Comparison of ENCODE assay signal across 34 cellular contexts in genomic region chr14:67525389-67525788, GRCh38. TPM values are rescaled to one million over a fixed set of nuclear protein-coding genes. Genes with fewer than 3 reads are reported as not detected.
DNase-seq lines count a peak whose midpoint lies in the region; ATAC-seq, FAIRE-seq and TF ChIP-seq lines count a peak whose summit lies in the region.
"Had no signal": no experiment of that assay in that cellular context is flagged by ENCODE, and none has a peak within 500 bp of the region (broad histone marks: within the 10 kb centered on the region; RNA-seq: fewer than 3 reads in every experiment).

No MANE protein-coding gene starts in this region.

- H3K9me1 ChIP-seq in IMR-90 (ENCODE audit: insufficient read depth, low read length), result no peaks in the 10 kb centered on the region
- H3K9me1 ChIP-seq in K562 (ENCODE audit: control insufficient read depth, insufficient read depth, low read length), result no peaks in the 10 kb centered on the region

- H3K4me1 ChIP-seq in HepG2 (ENCODE audit: insufficient read depth, low read length) (peaks cover 38% of the 10 kb centered on the region), right lobe of liver (no peaks in the 10 kb centered on the region), A549 (no peaks in the 10 kb centered on the region), IMR-90 (ENCODE audit: control insufficient read depth, insufficient read depth, low read length) (no peaks in the 10 kb centered on the region), K562 (replicated peaks in 1 of 2; ENCODE audit: control insufficient read depth in 2 of 2, insufficient read depth in 2 of 2, low read length in 2 of 2) (no peaks in the 10 kb centered on the region; a peak in 1 of 5 replicates)
- H3K4me1 ChIP-seq: BE2C, Caco-2 had no signal

- TF ChIP-seq RAD21 in HepG2 (CRISPR knock-in tag; IDR thresholded peaks at IDR 0.05), result no peak
- no peak for TF ChIP-seq RAD21 in A549 (conservative IDR thresholded peaks at IDR 0.05 in 1 of 2, IDR thresholded peaks at IDR 0.05 in 1 of 2)
- no peak for TF ChIP-seq RAD21 in IMR-90 (IDR thresholded peaks at IDR 0.05; ENCODE audit: low read length)
- TF ChIP-seq RAD21 in K562 (CRISPR knock-in tag; conservative IDR thresholded peaks at IDR 0.05 in 1 of 2, IDR thresholded peaks at IDR 0.05 in 1 of 2), result no peak

- no peak for DNase-seq in HepG2 (ENCODE audit: low spot score)
- no peak for DNase-seq in right lobe of liver
- DNase-seq in A549 (ENCODE audit: low read depth in 1 of 2, low spot score in 1 of 2), result no peak
- DNase-seq in IMR-90, result no peak
- DNase-seq in K562 (ENCODE audit: extremely low read depth in 1 of 4, low spot score in 3 of 4), result no peak
- no peak for DNase-seq in OCI-M1 (lab: John Stamatoyannopoulos, UW)
- DNase-seq in medulla oblongata (ENCODE audit: extremely low spot score), result no peak
- DNase-seq in cardiac septum (ENCODE audit: low spot score), result no peak
- DNase-seq: 8988T; ACHN; AML-193; BE2C; Caco-2; Calu3; CD4-positive, alpha-beta memory T cell; CD4-positive, alpha-beta T cell; CD4-positive, CD25-positive, alpha-beta regulatory T cell; CD8-positive, alpha-beta memory T cell; CD8-positive, alpha-beta T cell; COR-L47; DMS 273 treated with DMSO at 0.1 percent for 48 hours; DMS153; DMS53; DMS79; DMS79 treated with DMSO at 0.1 percent for 48 hours; DND-41; EL had no signal

- H3K4ac ChIP-seq in IMR-90 (ENCODE audit: low read depth, low read length), result no peak overlapping the region

- H2BK5ac ChIP-seq in IMR-90 (ENCODE audit: low read depth, low read length, poor library complexity, severe bottlenecking), result no peak overlapping the region

- dilution Hi-C loops in IMR-90 (cut with HindIII; ENCODE audit: low sequenced_read_pairs, unreplicated experiment), result no loop called here

- TF ChIP-seq CTCF in HepG2 (CRISPR knock-in tag; IDR thresholded peaks at IDR 0.05) (no peak), right lobe of liver (IDR thresholded peaks at IDR 0.05) (no peak), A549 (IDR thresholded peaks at IDR 0.05) (no peak), IMR-90 (conservative IDR thresholded peaks at IDR 0.05; ENCODE audit: low read depth, low read length) (no peak), K562 (IDR thresholded peaks at IDR 0.05 in 2 of 3, conservative IDR thresholded peaks at IDR 0.05 in 1 of 3; ENCODE audit: insufficient read depth in 2 of 3, low read depth in 1 of 3, low read length in 3 of 3) (no peak)

- H4K20me1 ChIP-seq in HepG2 (ENCODE audit: insufficient read depth, low read length) (no peaks in the 10 kb centered on the region), IMR-90 (ENCODE audit: insufficient read depth, low read length) (no peaks in the 10 kb centered on the region), K562 (replicated peaks; ENCODE audit: control insufficient read depth, insufficient read depth, low read length) (no peaks in the 10 kb centered on the region)
- H4K20me1 ChIP-seq: BLaER1; BLaER1 treated with 17β-estradiol and CSF1 and Interleukin-3, amounts not matched to agents 10 nM and 100 nM had no signal

- no peak for TF ChIP-seq EP300 in HepG2 (IDR thresholded peaks at IDR 0.05; ENCODE audit: low read depth in 2 of 2, low read length in 2 of 2)
- TF ChIP-seq EP300 in HepG2 (CRISPR knock-in tag; IDR thresholded peaks at IDR 0.05; ENCODE audit: borderline replicate concordance), result no peak
- no peak for TF ChIP-seq EP300 in A549 (IDR thresholded peaks at IDR 0.05)
- TF ChIP-seq EP300 in K562 (IDR thresholded peaks at IDR 0.05; ENCODE audit: low read length), result no peak

- H3K27me3 ChIP-seq in HepG2 (ENCODE audit: control insufficient read depth in 1 of 2, insufficient read depth in 2 of 2, low read length in 2 of 2) (peaks cover 0 to 7% of the 10 kb centered on the region in 2 experiments; a peak in 2 of 5 replicates), right lobe of liver (no peaks in the 10 kb centered on the region), IMR-90 (ENCODE audit: control insufficient read depth, insufficient read depth, low read length) (peaks cover 53% of the 10 kb centered on the region), K562 (ENCODE audit: control insufficient read depth in 2 of 2, insufficient read depth in 2 of 2, low read length in 2 of 2) (peaks cover 6 to 23% of the 10 kb centered on the region in 2 experiments; a peak in 3 of 5 replicates)
- H3K27me3 ChIP-seq: BLaER1 had no signal

- no peak overlapping the region for H2AFZ ChIP-seq in HepG2 (ENCODE audit: low read length)
- H2AFZ ChIP-seq in IMR-90 (replicated peaks; ENCODE audit: low read length, poor library complexity), result no peak overlapping the region
- H2AFZ ChIP-seq in K562 (ENCODE audit: low read depth, low read length), result no peak overlapping the region

- POLR2A ChIA-PET in HepG2 (lab: Yijun Ruan, JAX), result no interaction called here
- POLR2A ChIA-PET in A549 (lab: Yijun Ruan, JAX), result no interaction called here
- POLR2A ChIA-PET in IMR-90 (lab: Charles Lee; ENCODE audit: unreplicated experiment), result interaction anchor here (0.6 kb wide), 1 partner anchor 93 kb away, joined by 3 read pairs; no protein-coding TSS in a partner anchor
- POLR2A ChIA-PET in K562 (lab: Yijun Ruan, JAX), result interaction anchor here (0.6 to 1.0 kb wide), 2 partner anchors 47 to 149 kb away, joined by 3 to 6 read pairs; no protein-coding TSS in a partner anchor

- no peak overlapping the region for H2AK9ac ChIP-seq in IMR-90 (replicated peaks; ENCODE audit: low read depth, low read length, poor library complexity)

- H3K79me2 ChIP-seq in HepG2 (ENCODE audit: insufficient read depth, low read length) (no peaks in the 10 kb centered on the region), K562 (ENCODE audit: control insufficient read depth, insufficient read depth, low read length) (no peaks in the 10 kb centered on the region)

- no peak overlapping the region for H2AK5ac ChIP-seq in IMR-90 (ENCODE audit: low read depth, low read length)

- H3K4me2 ChIP-seq in HepG2 (ENCODE audit: low read depth, low read length) (no peak overlapping the region), A549 (no peak overlapping the region), IMR-90 (ENCODE audit: low read depth, low read length) (no peak overlapping the region), K562 (ENCODE audit: insufficient read depth, low read length) (no peak overlapping the region)

- no peak overlapping the region for H3K23ac ChIP-seq in IMR-90 (ENCODE audit: low read depth, low read length)

- no peak for TF ChIP-seq POLR2A in HepG2 (IDR thresholded peaks at IDR 0.05; ENCODE audit: insufficient read depth in 1 of 2, low read depth in 2 of 2, low read length in 2 of 2)
- no peak for TF ChIP-seq POLR2A in right lobe of liver (IDR thresholded peaks at IDR 0.05)
- TF ChIP-seq POLR2A in A549 (IDR thresholded peaks at IDR 0.05; ENCODE audit: low read length), result no peak
- no peak for TF ChIP-seq POLR2A in IMR-90 (IDR thresholded peaks at IDR 0.05; ENCODE audit: low read depth, low read length)
- no peak for TF ChIP-seq POLR2A in K562 (conservative IDR thresholded peaks at IDR 0.05)

- BruUV-seq in HepG2 (replicated peaks; lab: Mats Ljungman, UMichigan) (no TSS peak), IMR-90 (replicated peaks; lab: Mats Ljungman, UMichigan) (no TSS peak), K562 (replicated peaks; lab: Mats Ljungman, UMichigan) (no TSS peak)

- no peaks in the 10 kb centered on the region for H3K9me3 ChIP-seq in HepG2 (ENCODE audit: low read length)
- H3K9me3 ChIP-seq in right lobe of liver, result no peaks in the 10 kb centered on the region
- no peaks in the 10 kb centered on the region for H3K9me3 ChIP-seq in A549
- H3K9me3 ChIP-seq in IMR-90 (ENCODE audit: control insufficient read depth, insufficient read depth, low read length), result no peaks in the 10 kb centered on the region
- no peaks in the 10 kb centered on the region for H3K9me3 ChIP-seq in K562 (replicated peaks; ENCODE audit: control insufficient read depth, insufficient read depth, low read depth, low read length)
- H3K9me3 ChIP-seq: BE2C; BLaER1; BLaER1 treated with 17β-estradiol and CSF1 and Interleukin-3, amounts not matched to agents 10 nM and 100 nM; Caco-2 had no signal

- H2BK20ac ChIP-seq in IMR-90 (ENCODE audit: low read depth, low read length), result no peak overlapping the region

- H3K9ac ChIP-seq in HepG2 (ENCODE audit: insufficient read depth, low read depth, low read length) (no peak overlapping the region), IMR-90 (ENCODE audit: low read depth, low read length) (no peak overlapping the region), K562 (ENCODE audit: insufficient read depth in 1 of 2, low read depth in 2 of 2, low read length in 2 of 2) (no peak overlapping the region)
- H3K9ac ChIP-seq: BLaER1; BLaER1 treated with 17β-estradiol and CSF1 and Interleukin-3, amounts not matched to agents 10 nM and 100 nM had no signal

- no peak overlapping the region for H3K27ac ChIP-seq in HepG2 (ENCODE audit: extremely low read length, insufficient read depth, low read length)
- H3K27ac ChIP-seq in right lobe of liver, result no peak overlapping the region
- H3K27ac ChIP-seq in A549, result no peak overlapping the region
- no peak overlapping the region for H3K27ac ChIP-seq in IMR-90 (ENCODE audit: insufficient read depth, low read length)
- H3K27ac ChIP-seq in K562 (ENCODE audit: extremely low read depth, low read depth, low read length), result no peak overlapping the region
- H3K27ac ChIP-seq: 22Rv1; BLaER1; BLaER1 treated with 17β-estradiol and CSF1 and Interleukin-3, amounts not matched to agents 10 nM and 100 nM; C4-2B had no signal

- CTCF ChIA-PET in HepG2 (lab: Yijun Ruan, JAX; ENCODE audit: low intra/inter-chr PET ratio, low total read pairs), result interaction anchor here (2.8 kb wide), 1 partner anchor 46 kb away, joined by 25 read pairs; no protein-coding TSS in a partner anchor
- CTCF ChIA-PET in A549 (lab: Yijun Ruan, JAX), result interaction anchor here (0.9 to 5.5 kb wide), 15 partner anchors 9 to 182 kb away, joined by 3 to 100 read pairs (median 11); no protein-coding TSS in a partner anchor
- CTCF ChIA-PET in IMR-90 (lab: Yijun Ruan, JAX), result interaction anchor here (1.1 to 2.2 kb wide), 2 partner anchors 16 to 46 kb away, joined by 4 to 28 read pairs; no protein-coding TSS in a partner anchor
- CTCF ChIA-PET in K562 (lab: Yijun Ruan, JAX; ENCODE audit: low intra/inter-chr PET ratio), result no interaction called here

- H3K18ac ChIP-seq in IMR-90 (ENCODE audit: low read depth, low read length), result no peak overlapping the region

- no peak overlapping the region for H3K4me3 ChIP-seq in HepG2 (replicated peaks in 1 of 3; ENCODE audit: insufficient read depth in 1 of 3, low read depth in 2 of 3, low read length in 3 of 3)
- no peak overlapping the region for H3K4me3 ChIP-seq in right lobe of liver
- no peak overlapping the region for H3K4me3 ChIP-seq in A549
- no peak overlapping the region for H3K4me3 ChIP-seq in IMR-90 (ENCODE audit: insufficient read depth, low read depth, low read length)
- no peak overlapping the region for H3K4me3 ChIP-seq in K562
- H3K4me3 ChIP-seq: BLaER1; BLaER1 treated with 17β-estradiol and CSF1 and Interleukin-3, amounts not matched to agents 10 nM and 100 nM had no signal

- H3K79me1 ChIP-seq in IMR-90 (ENCODE audit: low read depth in 1 of 2, low read length in 2 of 2), result no peaks in the 10 kb centered on the region

- intact Hi-C loops in HepG2 (cut with micrococcal nuclease; ENCODE audit: unreplicated experiment) (loop anchor here (5.0 to 10.0 kb wide), 3 partner anchors 98 to 179 kb away; partner anchors contain the start of gene RDH12), right lobe of liver (cut with DNase I) (no loop called here), IMR-90 (cut with micrococcal nuclease) (loop anchor here (5.0 kb wide), 1 partner anchor 142 kb away; no protein-coding TSS in a partner anchor), K562 (cut with micrococcal nuclease) (no loop called here), cardiac septum (cut with DNase I) (loop anchor here (5.0 kb wide), 1 partner anchor 47 kb away; no protein-coding TSS in a partner anchor)

- H2BK120ac ChIP-seq in IMR-90 (ENCODE audit: low read depth, low read length), result no peak overlapping the region

- no peak overlapping the region for H2BK15ac ChIP-seq in IMR-90 (ENCODE audit: low read depth, low read length)

- H3K56ac ChIP-seq in IMR-90 (ENCODE audit: extremely low read depth, insufficient read depth, low read length), result no peak overlapping the region

- 62% methylated on average over 4 of the region's 4 CpGs for WGBS in HepG2 (ENCODE audit: low lambda C conversion rate)
- WGBS in right lobe of liver (ENCODE audit: insufficient coverage, low coverage, low lambda C conversion rate, missing lambda C conversion rate), result 57% methylated on average over 4 of the region's 4 CpGs
- WGBS in A549 (ENCODE audit: missing lambda C conversion rate), result 49% methylated on average over 4 of the region's 4 CpGs
- WGBS in IMR-90 (ENCODE audit: extremely low coverage in 2 of 2, insufficient read length in 1 of 2), 2 experiments, result no CpG with 5 or more reads among the region's 4 CpGs
- 0% methylated on average over 4 of the region's 4 CpGs for WGBS in K562 (ENCODE audit: insufficient coverage, low coverage, missing lambda C conversion rate)

- H4K91ac ChIP-seq in IMR-90 (ENCODE audit: insufficient read depth, low read depth, low read length), result no peak overlapping the region

- H4K8ac ChIP-seq in IMR-90 (ENCODE audit: low read depth in 2 of 2, low read length in 2 of 2), result no peak overlapping the region

- in situ Hi-C loops in HepG2 (cut with HindIII; ENCODE audit: extremely low pct_ligation_motif_present, low pct_unique_long_range_greater_than_20kb) (loop anchor here (5.0 kb wide), 1 partner anchor 42 kb away; no protein-coding TSS in a partner anchor), IMR-90 (cut with MboI; ENCODE audit: low sequenced_read_pairs) (no loop called here), K562 (cut with MboI) (loop anchor here (5.0 kb wide), 1 partner anchor 42 kb away; no protein-coding TSS in a partner anchor)

- ATAC-seq in HepG2, result no peak
- ATAC-seq in right lobe of liver, result no peak
- ATAC-seq in A549, result no peak
- no peak for ATAC-seq in IMR-90 (ENCODE audit: low read depth)
- no peak for ATAC-seq in K562
- ATAC-seq: CD8-positive, alpha-beta T cell had no signal

- no peaks in the 10 kb centered on the region for H3K36me3 ChIP-seq in HepG2 (replicated peaks in 1 of 2; ENCODE audit: control insufficient read depth in 1 of 2, insufficient read depth in 2 of 2, low read length in 2 of 2)
- H3K36me3 ChIP-seq in right lobe of liver, result no peaks in the 10 kb centered on the region
- no peaks in the 10 kb centered on the region for H3K36me3 ChIP-seq in IMR-90 (ENCODE audit: control insufficient read depth, insufficient read depth, low read length)
- no peaks in the 10 kb centered on the region for H3K36me3 ChIP-seq in K562 (ENCODE audit: control insufficient read depth, insufficient read depth, low read length)
- H3K36me3 ChIP-seq: BE2C; BLaER1; BLaER1 treated with 17β-estradiol and CSF1 and Interleukin-3, amounts not matched to agents 10 nM and 100 nM had no signal

- H4K5ac ChIP-seq in IMR-90 (ENCODE audit: low read depth, low read length), result no peak overlapping the region

- H3K14ac ChIP-seq in IMR-90 (replicated peaks; ENCODE audit: low read depth, low read length), result no peak overlapping the region

- no peak for FAIRE-seq in HepG2 (lab: Jason Lieb, UNC)
- no peak for FAIRE-seq in A549 (lab: Jason Lieb, UNC)
- no peak for FAIRE-seq in K562 (lab: Jason Lieb, UNC)
- FAIRE-seq: D721Med had no signal

RNA-seq across cellular contexts. Expression of gene PLEKHH1, which starts 7.7 kb away (rescaled TPM):
- total RNA-seq in HepG2 (2016; rRNA removed; fragmentation: Illumina TruSeq; extraction: Trizol) (4.8 and 8.6 TPM in 2 replicates), right lobe of liver (1 to 10 TPM; 1.9 to 4.1 (median 3.0) TPM), IMR-90 (2012; rRNA removed) (under 0.01 TPM in 2 replicates), K562 (2014; rRNA removed) (2.1 and 2.5 TPM in 2 replicates), K562 (2014; rRNA removed; fragmentation: Illumina TruSeq; extraction: Trizol) (2.9 and 4.0 TPM in 2 replicates), K562 (2015; rRNA removed; fragmentation: Illumina TruSeq; extraction: Trizol) (1.7 and 2.2 TPM in 2 replicates), K562 (2021) (4.3 and 5.7 TPM in 2 replicates), cardiac septum (2.6 TPM)
- 3.3 and 4.8 TPM in 2 replicates for total RNA-seq in HepG2 (2016; cell fraction: cytosol; rRNA removed; fragmentation: Illumina TruSeq; extraction: Trizol; ENCODE audit: low read depth)
- total RNA-seq in HepG2 (2016; cell fraction: insoluble cytoplasmic fraction; rRNA removed; fragmentation: Illumina TruSeq; extraction: Trizol), result 4.6 and 7.6 TPM in 2 replicates
- 3.6 and 3.9 TPM in 2 replicates for total RNA-seq in HepG2 (2016; cell fraction: membrane; rRNA removed; fragmentation: Illumina TruSeq; extraction: Trizol)
- total RNA-seq in HepG2 (2016; cell fraction: nucleus; rRNA removed; fragmentation: Illumina TruSeq; extraction: Trizol), result 12.0 and 12.8 TPM in 2 replicates
- polyA plus RNA-seq in HepG2 (2011; rRNA removed) (15.4 and 15.8 TPM in 2 replicates), A549 (2011; rRNA removed) (5.1 and 6.7 TPM in 2 replicates), A549 (2017; fragmentation: RNase III; extraction: RNeasy Plus Mini Kit Qiagen cat#74134 plus additional on column Dnase treatment) (3.2 to 3.9 TPM (median 3.5 TPM) in 3 replicates), IMR-90 (2012; rRNA removed) (0.34 and 0.37 TPM in 2 replicates), K562 (2011; rRNA removed) (3.7 and 6.6 TPM in 2 replicates), K562 (2014; fragmentation: Illumina TruSeq; extraction: Trizol) (3.6 and 5.1 TPM in 2 replicates), K562 (2014; fragmentation: Nextera tagmentation; extraction: Ambion mirVana) (1 to 10 TPM in 1 of 2 experiments, under 1 TPM in 1; 0.76 to 1.3 TPM), K562 (2014; rRNA removed) (5.9 and 6.2 TPM in 2 replicates)
- polyA plus RNA-seq in HepG2 (2011; cell fraction: cytosol; rRNA removed), result 5.2 and 5.8 TPM in 2 replicates
- polyA plus RNA-seq in HepG2 (2011; cell fraction: nucleus; rRNA removed), result 49.9 and 50.8 TPM in 2 replicates
- polyA plus RNA-seq in HepG2 (2012), result 7.8 and 9.0 TPM in 2 replicates
- 0.53 and 0.76 TPM in 2 replicates for polyA plus RNA-seq in HepG2 (2016; cell fraction: cytosol; fragmentation: Illumina TruSeq; extraction: Trizol; ENCODE audit: low read depth)
- 4.0 and 7.4 TPM in 2 replicates for polyA plus RNA-seq in HepG2 (2016; cell fraction: insoluble cytoplasmic fraction; fragmentation: Illumina TruSeq; extraction: Trizol; ENCODE audit: low read depth)
- polyA plus RNA-seq in HepG2 (2016; cell fraction: membrane; fragmentation: Illumina TruSeq; extraction: Trizol; ENCODE audit: low read depth), result 1.5 TPM in 2 replicates
- 35.8 and 36.7 TPM in 2 replicates for polyA plus RNA-seq in HepG2 (2016; cell fraction: nucleus; fragmentation: Illumina TruSeq; extraction: Trizol; ENCODE audit: insufficient read depth, low read depth)
- polyA minus RNA-seq in HepG2 (2011; rRNA and poly(A)+ RNA removed; ENCODE audit: low replicate concordance), result 14.0 and 15.2 TPM in 2 replicates
- 4.4 and 6.2 TPM in 2 replicates for polyA minus RNA-seq in HepG2 (2011; cell fraction: cytosol; rRNA and poly(A)+ RNA removed)
- 22.7 and 29.6 TPM in 2 replicates for polyA minus RNA-seq in HepG2 (2011; cell fraction: nucleus; rRNA and poly(A)+ RNA removed)
- 3.4 and 4.3 TPM in 2 replicates for polyA plus RNA-seq in A549 (2012; cell fraction: cytosol; rRNA removed)
- 25.3 and 25.5 TPM in 2 replicates for polyA plus RNA-seq in A549 (2012; cell fraction: nucleus; rRNA removed)
- polyA minus RNA-seq in A549 (2011; rRNA and poly(A)+ RNA removed), result 4.8 and 6.6 TPM in 2 replicates
- 0.06 and 0.07 TPM in 2 replicates for polyA plus RNA-seq in IMR-90 (2012; cell fraction: cytosol; rRNA removed)
- 1.2 and 1.6 TPM in 2 replicates for polyA plus RNA-seq in IMR-90 (2012; cell fraction: nucleus; rRNA removed; ENCODE audit: low replicate concordance)
- 52.8 and 57.1 TPM in 2 replicates for total RNA-seq in K562 (2011; cell fraction: chromatin; rRNA removed; ENCODE audit: low replicate concordance)
- 21.8 and 23.4 TPM in 2 replicates for total RNA-seq in K562 (2011; cell fraction: nucleolus; rRNA removed)
- total RNA-seq in K562 (2011; cell fraction: nucleoplasm; rRNA removed), result 31.3 and 43.5 TPM in 2 replicates
- polyA plus RNA-seq in K562 (2011; cell fraction: cytosol; rRNA removed), result 2.3 and 4.4 TPM in 2 replicates
- 20.3 and 22.6 TPM in 2 replicates for polyA plus RNA-seq in K562 (2011; cell fraction: nucleus; rRNA removed)
- polyA plus RNA-seq in K562 (2012), result 2.3 and 6.1 TPM in 2 replicates
- 3.1 and 5.2 TPM in 2 replicates for polyA minus RNA-seq in K562 (2011; rRNA and poly(A)+ RNA removed)
- 0.86 and 5.0 TPM in 2 replicates for polyA minus RNA-seq in K562 (2011; cell fraction: cytosol; rRNA and poly(A)+ RNA removed)
- polyA minus RNA-seq in K562 (2011; cell fraction: nucleus; rRNA and poly(A)+ RNA removed), result 5.9 and 8.3 TPM in 2 replicates
- polyA plus RNA-seq: CD14-positive monocyte; CD8-positive, alpha-beta memory T cell had no signal

RNA-seq across cellular contexts. Expression of gene TMEM229B, which starts 36.9 kb away (rescaled TPM):
- total RNA-seq in HepG2 (2016; rRNA removed; fragmentation: Illumina TruSeq; extraction: Trizol) (0.93 and 1.1 TPM in 2 replicates), right lobe of liver (1 to 10 TPM in 3 of 6 experiments, under 1 TPM in 3; 0.06 to 1.8 (median 1.2) TPM), IMR-90 (2012; rRNA removed) (under 0.01 TPM in 1 of 2 replicates, not detected in the other), K562 (2014; rRNA removed) (not detected in 2 replicates), K562 (2014; rRNA removed; fragmentation: Illumina TruSeq; extraction: Trizol) (not detected in 2 replicates), K562 (2015; rRNA removed; fragmentation: Illumina TruSeq; extraction: Trizol) (not detected in 2 replicates), K562 (2021) (0.11 TPM in 1 of 2 replicates, not detected in the other), cardiac septum (1.6 TPM)
- total RNA-seq in HepG2 (2016; cell fraction: cytosol; rRNA removed; fragmentation: Illumina TruSeq; extraction: Trizol; ENCODE audit: low read depth), result 0.10 and 0.26 TPM in 2 replicates
- total RNA-seq in HepG2 (2016; cell fraction: insoluble cytoplasmic fraction; rRNA removed; fragmentation: Illumina TruSeq; extraction: Trizol), result 0.62 and 1.1 TPM in 2 replicates
- total RNA-seq in HepG2 (2016; cell fraction: membrane; rRNA removed; fragmentation: Illumina TruSeq; extraction: Trizol), result 0.46 and 0.55 TPM in 2 replicates
- total RNA-seq in HepG2 (2016; cell fraction: nucleus; rRNA removed; fragmentation: Illumina TruSeq; extraction: Trizol), result 0.47 and 0.75 TPM in 2 replicates
- polyA plus RNA-seq in HepG2 (2011; rRNA removed) (0.69 and 1.6 TPM in 2 replicates), A549 (2011; rRNA removed) (0.19 and 0.28 TPM in 2 replicates), A549 (2017; fragmentation: RNase III; extraction: RNeasy Plus Mini Kit Qiagen cat#74134 plus additional on column Dnase treatment) (0.22 to 0.40 TPM (median 0.31 TPM) in 3 replicates), IMR-90 (2012; rRNA removed) (0.06 TPM in 1 of 2 replicates, not detected in the other), K562 (2011; rRNA removed) (not detected in 2 replicates), K562 (2014; fragmentation: Illumina TruSeq; extraction: Trizol) (not detected in 2 replicates), K562 (2014; fragmentation: Nextera tagmentation; extraction: Ambion mirVana) (not detected), K562 (2014; rRNA removed) (not detected in 2 replicates)
- 0.97 and 1.3 TPM in 2 replicates for polyA plus RNA-seq in HepG2 (2011; cell fraction: cytosol; rRNA removed)
- polyA plus RNA-seq in HepG2 (2011; cell fraction: nucleus; rRNA removed), result 0.92 and 1.5 TPM in 2 replicates
- 0.59 and 2.0 TPM in 2 replicates for polyA plus RNA-seq in HepG2 (2012)
- 0.05 and 0.12 TPM in 2 replicates for polyA plus RNA-seq in HepG2 (2016; cell fraction: cytosol; fragmentation: Illumina TruSeq; extraction: Trizol; ENCODE audit: low read depth)
- 0.37 and 1.0 TPM in 2 replicates for polyA plus RNA-seq in HepG2 (2016; cell fraction: insoluble cytoplasmic fraction; fragmentation: Illumina TruSeq; extraction: Trizol; ENCODE audit: low read depth)
- 0.29 and 0.74 TPM in 2 replicates for polyA plus RNA-seq in HepG2 (2016; cell fraction: membrane; fragmentation: Illumina TruSeq; extraction: Trizol; ENCODE audit: low read depth)
- polyA plus RNA-seq in HepG2 (2016; cell fraction: nucleus; fragmentation: Illumina TruSeq; extraction: Trizol; ENCODE audit: insufficient read depth, low read depth), result 0.71 and 1.0 TPM in 2 replicates
- polyA minus RNA-seq in HepG2 (2011; rRNA and poly(A)+ RNA removed; ENCODE audit: low replicate concordance), result 0.19 and 7.1 TPM in 2 replicates
- polyA minus RNA-seq in HepG2 (2011; cell fraction: cytosol; rRNA and poly(A)+ RNA removed), result 0.44 and 1.3 TPM in 2 replicates
- 3.2 and 4.6 TPM in 2 replicates for polyA minus RNA-seq in HepG2 (2011; cell fraction: nucleus; rRNA and poly(A)+ RNA removed)
- polyA plus RNA-seq in A549 (2012; cell fraction: cytosol; rRNA removed), result 0.04 and 0.09 TPM in 2 replicates
- polyA plus RNA-seq in A549 (2012; cell fraction: nucleus; rRNA removed), result 0.08 and 0.10 TPM in 2 replicates
- polyA minus RNA-seq in A549 (2011; rRNA and poly(A)+ RNA removed), result 0.50 and 1.3 TPM in 2 replicates
- 0.03 and 0.15 TPM in 2 replicates for polyA plus RNA-seq in IMR-90 (2012; cell fraction: cytosol; rRNA removed)
- 0.01 and 0.03 TPM in 2 replicates for polyA plus RNA-seq in IMR-90 (2012; cell fraction: nucleus; rRNA removed; ENCODE audit: low replicate concordance)
- not detected in 2 replicates for total RNA-seq in K562 (2011; cell fraction: chromatin; rRNA removed; ENCODE audit: low replicate concordance)
- not detected in 2 replicates for total RNA-seq in K562 (2011; cell fraction: nucleolus; rRNA removed)
- total RNA-seq in K562 (2011; cell fraction: nucleoplasm; rRNA removed), result not detected in 2 replicates
- 0.34 TPM in 1 of 2 replicates, not detected in the other for polyA plus RNA-seq in K562 (2011; cell fraction: cytosol; rRNA removed)
- polyA plus RNA-seq in K562 (2011; cell fraction: nucleus; rRNA removed), result 0.03 TPM in 1 of 2 replicates, not detected in the other
- 0.01 and 0.15 TPM in 2 replicates for polyA plus RNA-seq in K562 (2012)
- not detected in 2 replicates for polyA minus RNA-seq in K562 (2011; rRNA and poly(A)+ RNA removed)
- polyA minus RNA-seq in K562 (2011; cell fraction: cytosol; rRNA and poly(A)+ RNA removed), result not detected in 2 replicates
- 0.13 TPM in 1 of 2 replicates, not detected in the other for polyA minus RNA-seq in K562 (2011; cell fraction: nucleus; rRNA and poly(A)+ RNA removed)
- total RNA-seq: A673, Caco-2 had no signal

Comparison
In these comparisons a context has a peak if more than half of its experiments do, and no peak if none do; other contexts are left out.
1. intact Hi-C loops: an anchor here in HepG2 (5.0 to 10.0 kb wide), IMR-90 (5.0 kb wide) and cardiac septum (5.0 kb wide); none called in right lobe of liver and K562.
2. POLR2A ChIA-PET loops: an anchor here in IMR-90 (0.6 kb wide) and K562 (0.6 to 1.0 kb wide); none called in HepG2 and A549.
3. Of the 241 proteins assayed by ChIP-seq in both HepG2 and K562: peak only in HepG2: MAFF and MAFK; only in K562: none; in both: none; in neither: 239.